1 cellular context compared by ENCODE assay signal in the genomic region with DNA sequence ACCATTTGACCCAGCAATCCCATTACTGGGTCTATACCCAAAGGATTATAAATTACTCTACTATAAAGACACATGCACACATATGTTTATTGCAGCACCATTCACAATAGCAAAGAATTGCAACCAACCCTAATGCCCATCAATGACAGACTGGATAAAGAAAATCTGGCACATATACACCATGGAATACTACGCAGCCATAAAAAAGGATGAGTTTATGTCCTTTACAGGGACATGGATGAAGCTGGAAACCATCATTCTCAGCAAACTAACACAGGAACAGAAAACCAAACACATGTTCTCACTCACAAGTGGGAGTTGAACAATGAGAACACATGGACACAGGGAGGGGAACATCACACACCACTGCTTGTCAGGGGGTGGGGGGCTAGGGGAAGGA. TPM values are rescaled to one million over a fixed set of nuclear protein-coding genes. Genes with fewer than 3 reads are reported as not detected.
"Had no signal": no experiment of that assay in that cellular context is flagged by ENCODE, and none has a peak within 500 bp of the region (broad histone marks: within the 10 kb centered on the region; RNA-seq: fewer than 3 reads in every experiment).

No MANE protein-coding gene starts in this region.

RNA-seq across cellular contexts. Expression of a gene that starts 51.9 kb away (rescaled TPM):
- total RNA-seq: foreskin keratinocyte had no signal
- polyA plus RNA-seq: foreskin keratinocyte had no signal
